ENCODE assay signal across 1 cellular context in the genomic region with DNA sequence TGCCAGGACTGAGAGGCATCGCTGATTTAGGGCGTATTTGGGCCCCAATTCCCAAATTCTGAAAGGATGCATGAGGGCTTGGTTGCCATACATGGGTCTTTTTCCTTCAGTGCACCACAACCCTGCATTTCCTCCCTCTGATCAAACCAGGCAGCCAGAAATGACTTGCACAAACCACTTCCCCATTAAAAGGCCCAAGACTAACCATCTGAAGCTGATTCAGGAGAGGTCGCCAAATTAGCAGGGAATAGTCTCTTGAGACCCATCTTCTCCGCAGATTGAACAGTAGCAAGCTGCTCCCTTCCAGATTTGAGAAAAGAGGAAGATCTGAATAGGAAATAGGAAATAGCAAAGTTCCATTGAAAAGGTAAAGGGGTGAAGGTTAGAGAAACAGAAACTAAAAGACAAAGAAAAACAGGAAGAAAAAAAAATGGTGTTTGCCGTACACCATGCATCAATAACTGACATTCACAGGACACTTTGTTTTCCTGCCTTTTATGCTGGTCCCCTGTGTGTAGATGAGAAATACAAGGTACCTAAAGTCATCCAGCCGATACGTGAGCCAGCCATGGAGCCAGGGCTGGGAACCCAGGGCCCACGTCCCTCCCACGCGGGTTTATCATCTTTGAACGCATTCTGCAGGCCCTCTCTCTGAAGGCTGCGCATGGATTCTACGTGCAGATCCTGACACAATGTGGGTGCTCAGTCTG.
TF ChIP-seq lines count a peak whose summit lies in the region.

No MANE protein-coding gene starts in this region.

TF ChIP-seq in K562, 482 proteins besides CTCF, POLR2A, EP300 and RAD21 (continued from another document and continues in another):
- TF ChIP-seq, protein P1, sequence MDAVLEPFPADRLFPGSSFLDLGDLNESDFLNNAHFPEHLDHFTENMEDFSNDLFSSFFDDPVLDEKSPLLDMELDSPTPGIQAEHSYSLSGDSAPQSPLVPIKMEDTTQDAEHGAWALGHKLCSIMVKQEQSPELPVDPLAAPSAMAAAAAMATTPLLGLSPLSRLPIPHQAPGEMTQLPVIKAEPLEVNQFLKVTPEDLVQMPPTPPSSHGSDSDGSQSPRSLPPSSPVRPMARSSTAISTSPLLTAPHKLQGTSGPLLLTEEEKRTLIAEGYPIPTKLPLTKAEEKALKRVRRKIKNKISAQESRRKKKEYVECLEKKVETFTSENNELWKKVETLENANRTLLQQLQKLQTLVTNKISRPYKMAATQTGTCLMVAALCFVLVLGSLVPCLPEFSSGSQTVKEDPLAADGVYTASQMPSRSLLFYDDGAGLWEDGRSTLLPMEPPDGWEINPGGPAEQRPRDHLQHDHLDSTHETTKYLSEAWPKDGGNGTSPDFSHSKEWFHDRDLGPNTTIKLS (IDR thresholded peaks at IDR 0.05; ENCODE audit: borderline replicate concordance, low read depth): no peak
- TF ChIP-seq KAT8 (IDR thresholded peaks at IDR 0.05; ENCODE audit: low read depth) (no peak), PHF21A (IDR thresholded peaks at IDR 0.05; ENCODE audit: borderline replicate concordance, low read depth) (no peak), ZFP30 (CRISPR knock-in tag; IDR thresholded peaks at IDR 0.05; ENCODE audit: borderline replicate concordance) (no peak), CBX5 (IDR thresholded peaks at IDR 0.05; ENCODE audit: borderline replicate concordance, low read depth) (no peak), ZNF184 (CRISPR knock-in tag; IDR thresholded peaks at IDR 0.05) (no peak), ELF1 (tag; IDR thresholded peaks at IDR 0.05) (peak; percentile 48), ETV5 (CRISPR knock-in tag; IDR thresholded peaks at IDR 0.05; ENCODE audit: low read depth) (no peak), MCM2 (IDR thresholded peaks at IDR 0.05; ENCODE audit: low read depth) (no peak), KLF10 (CRISPR knock-in tag; IDR thresholded peaks at IDR 0.05) (no peak), LEF1 (IDR thresholded peaks at IDR 0.05) (no peak), FUS (optimal IDR thresholded peaks at IDR 0.05; ENCODE audit: low read depth, low read length) (no peak), CTBP1 (IDR thresholded peaks at IDR 0.05; ENCODE audit: borderline replicate concordance) (no peak), PML (IDR thresholded peaks at IDR 0.05; ENCODE audit: low read length) (no peak), PURB (CRISPR knock-in tag; IDR thresholded peaks at IDR 0.05; ENCODE audit: low read depth) (no peak), ZNF75A (CRISPR knock-in tag; IDR thresholded peaks at IDR 0.05) (no peak), CXXC5 (CRISPR knock-in tag; IDR thresholded peaks at IDR 0.05) (peak; percentile 28; the same call in 1 of the 2 replicates), ARHGAP35 (IDR thresholded peaks at IDR 0.05; ENCODE audit: partially characterized antibody) (no peak), PCBP2 (IDR thresholded peaks at IDR 0.05; ENCODE audit: low read depth, low read length, poor library complexity, severe bottlenecking) (no peak), POLR3G (IDR thresholded peaks at IDR 0.05; ENCODE audit: extremely low read depth, insufficient read length, insufficient replicate concordance) (no peak), ZBTB17 (CRISPR knock-in tag; IDR thresholded peaks at IDR 0.05) (no peak), MTA3 (IDR thresholded peaks at IDR 0.05; ENCODE audit: borderline replicate concordance) (0 out of 2 replicates have a peak, but pooled peaks have one; percentile 18), NELFE (IDR thresholded peaks at IDR 0.05; ENCODE audit: insufficient read depth, insufficient read length) (no peak), RNF2 (IDR thresholded peaks at IDR 0.05) (no peak), TSC22D4 (tag; IDR thresholded peaks at IDR 0.05) (no peak), CHD2 (IDR thresholded peaks at IDR 0.05; ENCODE audit: low read depth, low read length) (no peak), ZFPM2 (CRISPR knock-in tag; IDR thresholded peaks at IDR 0.05) (no peak), TGIF2 (CRISPR knock-in tag; IDR thresholded peaks at IDR 0.05) (no peak), ZFX (CRISPR knock-in tag; IDR thresholded peaks at IDR 0.05) (peak; percentile 30; the same call in 1 of the 2 replicates), PHF8 (IDR thresholded peaks at IDR 0.05; ENCODE audit: borderline replicate concordance, low read length) (no peak; the same call in 1 of the 2 replicates), SMARCB1 (IDR thresholded peaks at IDR 0.05; ENCODE audit: insufficient read length, low read depth) (no peak), TEAD4 (IDR thresholded peaks at IDR 0.05; ENCODE audit: low read length) (no peak), TEAD4 (CRISPR knock-in tag; IDR thresholded peaks at IDR 0.05; ENCODE audit: borderline replicate concordance) (no peak), KDM5B (IDR thresholded peaks at IDR 0.05; ENCODE audit: insufficient replicate concordance, low read depth, low read length) (no peak), ZNF507 (tag; conservative IDR thresholded peaks at IDR 0.05) (no peak), RBM15 (IDR thresholded peaks at IDR 0.05; ENCODE audit: insufficient read depth, low read length) (no peak), FOXJ3 (CRISPR knock-in tag; IDR thresholded peaks at IDR 0.05) (no peak), POLR2H (tag; IDR thresholded peaks at IDR 0.05; ENCODE audit: low read depth) (no peak), HDAC8 (tag; IDR thresholded peaks at IDR 0.05) (no peak)
- TF ChIP-seq, protein P2, sequence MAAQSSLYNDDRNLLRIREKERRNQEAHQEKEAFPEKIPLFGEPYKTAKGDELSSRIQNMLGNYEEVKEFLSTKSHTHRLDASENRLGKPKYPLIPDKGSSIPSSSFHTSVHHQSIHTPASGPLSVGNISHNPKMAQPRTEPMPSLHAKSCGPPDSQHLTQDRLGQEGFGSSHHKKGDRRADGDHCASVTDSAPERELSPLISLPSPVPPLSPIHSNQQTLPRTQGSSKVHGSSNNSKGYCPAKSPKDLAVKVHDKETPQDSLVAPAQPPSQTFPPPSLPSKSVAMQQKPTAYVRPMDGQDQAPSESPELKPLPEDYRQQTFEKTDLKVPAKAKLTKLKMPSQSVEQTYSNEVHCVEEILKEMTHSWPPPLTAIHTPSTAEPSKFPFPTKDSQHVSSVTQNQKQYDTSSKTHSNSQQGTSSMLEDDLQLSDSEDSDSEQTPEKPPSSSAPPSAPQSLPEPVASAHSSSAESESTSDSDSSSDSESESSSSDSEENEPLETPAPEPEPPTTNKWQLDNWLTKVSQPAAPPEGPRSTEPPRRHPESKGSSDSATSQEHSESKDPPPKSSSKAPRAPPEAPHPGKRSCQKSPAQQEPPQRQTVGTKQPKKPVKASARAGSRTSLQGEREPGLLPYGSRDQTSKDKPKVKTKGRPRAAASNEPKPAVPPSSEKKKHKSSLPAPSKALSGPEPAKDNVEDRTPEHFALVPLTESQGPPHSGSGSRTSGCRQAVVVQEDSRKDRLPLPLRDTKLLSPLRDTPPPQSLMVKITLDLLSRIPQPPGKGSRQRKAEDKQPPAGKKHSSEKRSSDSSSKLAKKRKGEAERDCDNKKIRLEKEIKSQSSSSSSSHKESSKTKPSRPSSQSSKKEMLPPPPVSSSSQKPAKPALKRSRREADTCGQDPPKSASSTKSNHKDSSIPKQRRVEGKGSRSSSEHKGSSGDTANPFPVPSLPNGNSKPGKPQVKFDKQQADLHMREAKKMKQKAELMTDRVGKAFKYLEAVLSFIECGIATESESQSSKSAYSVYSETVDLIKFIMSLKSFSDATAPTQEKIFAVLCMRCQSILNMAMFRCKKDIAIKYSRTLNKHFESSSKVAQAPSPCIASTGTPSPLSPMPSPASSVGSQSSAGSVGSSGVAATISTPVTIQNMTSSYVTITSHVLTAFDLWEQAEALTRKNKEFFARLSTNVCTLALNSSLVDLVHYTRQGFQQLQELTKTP (IDR thresholded peaks at IDR 0.05; ENCODE audit: low read depth in 1 of 2, partially characterized antibody in 2 of 2): no peak
- TF ChIP-seq, protein P3, sequence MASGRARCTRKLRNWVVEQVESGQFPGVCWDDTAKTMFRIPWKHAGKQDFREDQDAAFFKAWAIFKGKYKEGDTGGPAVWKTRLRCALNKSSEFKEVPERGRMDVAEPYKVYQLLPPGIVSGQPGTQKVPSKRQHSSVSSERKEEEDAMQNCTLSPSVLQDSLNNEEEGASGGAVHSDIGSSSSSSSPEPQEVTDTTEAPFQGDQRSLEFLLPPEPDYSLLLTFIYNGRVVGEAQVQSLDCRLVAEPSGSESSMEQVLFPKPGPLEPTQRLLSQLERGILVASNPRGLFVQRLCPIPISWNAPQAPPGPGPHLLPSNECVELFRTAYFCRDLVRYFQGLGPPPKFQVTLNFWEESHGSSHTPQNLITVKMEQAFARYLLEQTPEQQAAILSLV (tag; IDR thresholded peaks at IDR 0.05): no peak
- TF ChIP-seq, protein P4, sequence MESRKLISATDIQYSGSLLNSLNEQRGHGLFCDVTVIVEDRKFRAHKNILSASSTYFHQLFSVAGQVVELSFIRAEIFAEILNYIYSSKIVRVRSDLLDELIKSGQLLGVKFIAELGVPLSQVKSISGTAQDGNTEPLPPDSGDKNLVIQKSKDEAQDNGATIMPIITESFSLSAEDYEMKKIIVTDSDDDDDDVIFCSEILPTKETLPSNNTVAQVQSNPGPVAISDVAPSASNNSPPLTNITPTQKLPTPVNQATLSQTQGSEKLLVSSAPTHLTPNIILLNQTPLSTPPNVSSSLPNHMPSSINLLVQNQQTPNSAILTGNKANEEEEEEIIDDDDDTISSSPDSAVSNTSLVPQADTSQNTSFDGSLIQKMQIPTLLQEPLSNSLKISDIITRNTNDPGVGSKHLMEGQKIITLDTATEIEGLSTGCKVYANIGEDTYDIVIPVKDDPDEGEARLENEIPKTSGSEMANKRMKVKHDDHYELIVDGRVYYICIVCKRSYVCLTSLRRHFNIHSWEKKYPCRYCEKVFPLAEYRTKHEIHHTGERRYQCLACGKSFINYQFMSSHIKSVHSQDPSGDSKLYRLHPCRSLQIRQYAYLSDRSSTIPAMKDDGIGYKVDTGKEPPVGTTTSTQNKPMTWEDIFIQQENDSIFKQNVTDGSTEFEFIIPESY (CRISPR knock-in tag; IDR thresholded peaks at IDR 0.05): no peak
- TF ChIP-seq, protein P5, sequence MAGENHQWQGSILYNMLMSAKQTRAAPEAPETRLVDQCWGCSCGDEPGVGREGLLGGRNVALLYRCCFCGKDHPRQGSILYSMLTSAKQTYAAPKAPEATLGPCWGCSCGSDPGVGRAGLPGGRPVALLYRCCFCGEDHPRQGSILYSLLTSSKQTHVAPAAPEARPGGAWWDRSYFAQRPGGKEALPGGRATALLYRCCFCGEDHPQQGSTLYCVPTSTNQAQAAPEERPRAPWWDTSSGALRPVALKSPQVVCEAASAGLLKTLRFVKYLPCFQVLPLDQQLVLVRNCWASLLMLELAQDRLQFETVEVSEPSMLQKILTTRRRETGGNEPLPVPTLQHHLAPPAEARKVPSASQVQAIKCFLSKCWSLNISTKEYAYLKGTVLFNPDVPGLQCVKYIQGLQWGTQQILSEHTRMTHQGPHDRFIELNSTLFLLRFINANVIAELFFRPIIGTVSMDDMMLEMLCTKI (IDR thresholded peaks at IDR 0.05; ENCODE audit: partially characterized antibody): no peak
- TF ChIP-seq, protein P6, sequence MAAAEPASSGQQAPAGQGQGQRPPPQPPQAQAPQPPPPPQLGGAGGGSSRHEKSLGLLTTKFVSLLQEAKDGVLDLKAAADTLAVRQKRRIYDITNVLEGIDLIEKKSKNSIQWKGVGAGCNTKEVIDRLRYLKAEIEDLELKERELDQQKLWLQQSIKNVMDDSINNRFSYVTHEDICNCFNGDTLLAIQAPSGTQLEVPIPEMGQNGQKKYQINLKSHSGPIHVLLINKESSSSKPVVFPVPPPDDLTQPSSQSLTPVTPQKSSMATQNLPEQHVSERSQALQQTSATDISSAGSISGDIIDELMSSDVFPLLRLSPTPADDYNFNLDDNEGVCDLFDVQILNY (CRISPR knock-in tag; IDR thresholded peaks at IDR 0.05): no peak
- TF ChIP-seq, protein P7, sequence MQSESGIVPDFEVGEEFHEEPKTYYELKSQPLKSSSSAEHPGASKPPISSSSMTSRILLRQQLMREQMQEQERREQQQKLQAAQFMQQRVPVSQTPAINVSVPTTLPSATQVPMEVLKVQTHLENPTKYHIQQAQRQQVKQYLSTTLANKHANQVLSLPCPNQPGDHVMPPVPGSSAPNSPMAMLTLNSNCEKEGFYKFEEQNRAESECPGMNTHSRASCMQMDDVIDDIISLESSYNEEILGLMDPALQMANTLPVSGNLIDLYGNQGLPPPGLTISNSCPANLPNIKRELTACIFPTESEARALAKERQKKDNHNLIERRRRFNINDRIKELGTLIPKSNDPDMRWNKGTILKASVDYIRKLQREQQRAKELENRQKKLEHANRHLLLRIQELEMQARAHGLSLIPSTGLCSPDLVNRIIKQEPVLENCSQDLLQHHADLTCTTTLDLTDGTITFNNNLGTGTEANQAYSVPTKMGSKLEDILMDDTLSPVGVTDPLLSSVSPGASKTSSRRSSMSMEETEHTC (IDR thresholded peaks at IDR 0.05): no peak
- TF ChIP-seq, protein P8, sequence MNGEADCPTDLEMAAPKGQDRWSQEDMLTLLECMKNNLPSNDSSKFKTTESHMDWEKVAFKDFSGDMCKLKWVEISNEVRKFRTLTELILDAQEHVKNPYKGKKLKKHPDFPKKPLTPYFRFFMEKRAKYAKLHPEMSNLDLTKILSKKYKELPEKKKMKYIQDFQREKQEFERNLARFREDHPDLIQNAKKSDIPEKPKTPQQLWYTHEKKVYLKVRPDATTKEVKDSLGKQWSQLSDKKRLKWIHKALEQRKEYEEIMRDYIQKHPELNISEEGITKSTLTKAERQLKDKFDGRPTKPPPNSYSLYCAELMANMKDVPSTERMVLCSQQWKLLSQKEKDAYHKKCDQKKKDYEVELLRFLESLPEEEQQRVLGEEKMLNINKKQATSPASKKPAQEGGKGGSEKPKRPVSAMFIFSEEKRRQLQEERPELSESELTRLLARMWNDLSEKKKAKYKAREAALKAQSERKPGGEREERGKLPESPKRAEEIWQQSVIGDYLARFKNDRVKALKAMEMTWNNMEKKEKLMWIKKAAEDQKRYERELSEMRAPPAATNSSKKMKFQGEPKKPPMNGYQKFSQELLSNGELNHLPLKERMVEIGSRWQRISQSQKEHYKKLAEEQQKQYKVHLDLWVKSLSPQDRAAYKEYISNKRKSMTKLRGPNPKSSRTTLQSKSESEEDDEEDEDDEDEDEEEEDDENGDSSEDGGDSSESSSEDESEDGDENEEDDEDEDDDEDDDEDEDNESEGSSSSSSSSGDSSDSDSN (IDR thresholded peaks at IDR 0.05; ENCODE audit: borderline replicate concordance in 1 of 2, low read depth in 2 of 2, low read length in 2 of 2): no peak
- TF ChIP-seq, protein P9, sequence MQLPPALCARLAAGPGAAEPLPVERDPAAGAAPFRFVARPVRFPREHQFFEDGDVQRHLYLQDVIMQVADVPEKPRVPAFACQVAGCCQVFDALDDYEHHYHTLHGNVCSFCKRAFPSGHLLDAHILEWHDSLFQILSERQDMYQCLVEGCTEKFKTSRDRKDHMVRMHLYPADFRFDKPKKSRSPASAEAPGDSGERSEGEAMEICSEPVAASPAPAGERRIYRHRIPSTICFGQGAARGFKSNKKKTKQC (CRISPR knock-in tag; IDR thresholded peaks at IDR 0.05): no peak
- TF ChIP-seq, protein P10, sequence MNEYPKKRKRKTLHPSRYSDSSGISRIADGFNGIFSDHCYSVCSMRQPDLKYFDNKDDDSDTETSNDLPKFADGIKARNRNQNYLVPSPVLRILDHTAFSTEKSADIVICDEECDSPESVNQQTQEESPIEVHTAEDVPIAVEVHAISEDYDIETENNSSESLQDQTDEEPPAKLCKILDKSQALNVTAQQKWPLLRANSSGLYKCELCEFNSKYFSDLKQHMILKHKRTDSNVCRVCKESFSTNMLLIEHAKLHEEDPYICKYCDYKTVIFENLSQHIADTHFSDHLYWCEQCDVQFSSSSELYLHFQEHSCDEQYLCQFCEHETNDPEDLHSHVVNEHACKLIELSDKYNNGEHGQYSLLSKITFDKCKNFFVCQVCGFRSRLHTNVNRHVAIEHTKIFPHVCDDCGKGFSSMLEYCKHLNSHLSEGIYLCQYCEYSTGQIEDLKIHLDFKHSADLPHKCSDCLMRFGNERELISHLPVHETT (CRISPR knock-in tag; conservative IDR thresholded peaks at IDR 0.05 in 1 of 2, IDR thresholded peaks at IDR 0.05 in 1 of 2): 0 out of 4 replicates have a peak, but pooled peaks of 1 of the 2 experiments have one; percentile 31
